ENCODE assay signal across 1 cellular context in the genomic region with DNA sequence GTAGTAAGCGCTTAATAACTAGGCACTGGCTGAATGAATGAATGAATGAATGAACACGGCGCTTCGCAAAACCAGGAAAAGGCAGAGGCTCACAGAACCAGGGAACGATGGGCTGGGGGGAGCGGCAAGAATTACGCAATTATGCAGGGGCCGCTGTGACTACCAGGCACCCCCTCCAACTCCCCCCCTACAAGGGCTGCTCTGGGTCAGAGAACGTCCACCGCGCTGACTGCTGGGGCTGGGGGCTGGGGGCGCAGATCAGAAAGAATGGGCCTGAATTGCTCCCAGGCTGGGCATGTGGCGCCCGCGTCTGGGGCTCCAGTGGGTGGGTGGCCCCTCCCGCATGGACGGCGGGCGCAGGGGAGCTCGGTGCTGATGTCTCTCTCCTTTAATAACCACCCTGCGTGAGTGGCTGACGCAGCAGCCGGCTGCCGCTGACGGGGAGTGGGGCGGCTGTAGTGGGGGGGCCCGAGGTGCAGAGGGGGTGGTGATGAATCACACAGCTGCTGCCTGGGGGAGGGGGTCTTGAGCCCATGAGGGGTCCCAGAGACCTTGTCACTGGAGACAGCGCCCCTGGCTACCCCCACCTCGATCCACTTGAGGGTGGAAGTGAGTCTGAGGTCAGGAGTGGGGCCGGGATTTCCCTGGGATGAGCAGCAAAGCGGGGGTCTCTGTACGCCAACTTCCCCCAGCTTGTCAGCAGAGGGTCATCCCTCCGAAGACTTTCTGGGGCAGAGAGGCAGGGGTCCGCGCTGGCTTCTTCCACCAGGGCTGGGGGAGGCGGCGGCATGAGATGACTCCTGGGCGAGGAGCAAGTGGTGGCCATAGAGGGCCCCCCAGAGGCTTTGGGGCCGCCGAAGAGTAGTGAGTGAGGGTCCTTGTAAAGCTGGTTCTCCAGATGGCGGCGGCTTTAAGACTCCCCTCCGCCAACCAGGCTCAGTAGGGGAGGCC.
TF ChIP-seq lines count a peak whose summit lies in the region.

No MANE protein-coding gene starts in this region.

TF ChIP-seq in GM12878, 131 proteins besides CTCF, POLR2A, EP300 and RAD21:
- TF ChIP-seq KDM1A (IDR thresholded peaks at IDR 0.05; ENCODE audit: borderline replicate concordance), result no peak
- TF ChIP-seq ZNF24 (IDR thresholded peaks at IDR 0.05), result peak; percentile 85
